In the genomic region with DNA sequence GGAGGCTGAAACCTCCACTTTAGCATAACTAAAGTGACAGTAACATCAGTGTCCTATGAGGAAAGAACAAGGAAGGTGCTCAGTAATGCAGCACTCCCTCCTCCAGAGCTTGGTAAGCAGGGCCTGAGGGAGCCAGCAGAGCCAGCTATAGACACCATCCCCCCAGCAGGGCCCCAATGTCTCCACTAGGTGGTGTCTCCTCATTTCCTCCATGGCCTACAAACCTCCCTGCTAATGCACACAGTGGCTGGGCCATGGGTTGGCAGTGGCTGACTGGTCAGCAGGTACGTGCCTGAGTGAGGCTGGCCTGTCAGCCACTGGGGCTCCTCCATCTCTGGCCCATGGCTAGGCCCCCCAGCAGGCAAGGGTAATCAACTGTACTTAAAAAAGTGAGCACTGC, we compare ENCODE assay signal across 8 cellular contexts. TPM values are rescaled to one million over a fixed set of nuclear protein-coding genes. Genes with fewer than 3 reads are reported as not detected.
DNase-seq lines count a peak whose midpoint lies in the region; ATAC-seq and TF ChIP-seq lines count a peak whose summit lies in the region.

No MANE protein-coding gene starts in this region.

- TF ChIP-seq CTCF in kidney epithelial cell (IDR thresholded peaks at IDR 0.05; ENCODE audit: insufficient read depth, low read length, poor library complexity, severe bottlenecking): peak; percentile 55

- no peaks in the 10 kb centered on the region for H3K27me3 ChIP-seq in kidney epithelial cell (ENCODE audit: control insufficient read depth, insufficient read depth, low read length)

- ATAC-seq in GM19351 (IDR thresholded peaks at IDR 0.05; ENCODE audit: unreplicated experiment) (peak; percentile 60), HG03378 (IDR thresholded peaks at IDR 0.05; ENCODE audit: unreplicated experiment) (peak; percentile 40), SK-N-SH treated with all-trans-retinoic acid at 6 μM for 48 hours (peak; percentile 97)

- H3K36me3 ChIP-seq in kidney epithelial cell (ENCODE audit: control insufficient read depth, insufficient read depth, low read length): peaks cover 1% of the 10 kb centered on the region

- DNase-seq in DMS153 (lab: John Stamatoyannopoulos, UW) (peak; percentile 2), astrocyte of the hippocampus (ENCODE audit: low read depth, low spot score) (peak; percentile 42), kidney epithelial cell (ENCODE audit: low read depth) (no peak), NCI-H146 (lab: John Stamatoyannopoulos, UW) (no peak)
- DNase-seq in stimulated activated naive CD4-positive, alpha-beta T cell (lab: John Stamatoyannopoulos, UW): peak in 4 of 6 experiments; percentile 3 to 17 (median 12)

- H3K4me3 ChIP-seq in kidney epithelial cell (ENCODE audit: low read depth, low read length): no peak overlapping the region

TF ChIP-seq in SK-N-SH treated with all-trans-retinoic acid at 6 μM for 48 hours, 23 proteins besides CTCF, POLR2A, EP300 and RAD21:
- TF ChIP-seq ISL1 (CRISPR knock-in tag; IDR thresholded peaks at IDR 0.05): no peak
- no peak for TF ChIP-seq TCF4 (CRISPR knock-in tag; IDR thresholded peaks at IDR 0.05; ENCODE audit: borderline replicate concordance)
- no peak for TF ChIP-seq RARB (CRISPR knock-in tag; IDR thresholded peaks at IDR 0.05)
- TF ChIP-seq GLIS3 (CRISPR knock-in tag; IDR thresholded peaks at IDR 0.05): no peak
- TF ChIP-seq PPARA (CRISPR knock-in tag; IDR thresholded peaks at IDR 0.05; ENCODE audit: borderline replicate concordance): no peak
- no peak for TF ChIP-seq ZFP30 (CRISPR knock-in tag; IDR thresholded peaks at IDR 0.05)
- TF ChIP-seq, protein P1, sequence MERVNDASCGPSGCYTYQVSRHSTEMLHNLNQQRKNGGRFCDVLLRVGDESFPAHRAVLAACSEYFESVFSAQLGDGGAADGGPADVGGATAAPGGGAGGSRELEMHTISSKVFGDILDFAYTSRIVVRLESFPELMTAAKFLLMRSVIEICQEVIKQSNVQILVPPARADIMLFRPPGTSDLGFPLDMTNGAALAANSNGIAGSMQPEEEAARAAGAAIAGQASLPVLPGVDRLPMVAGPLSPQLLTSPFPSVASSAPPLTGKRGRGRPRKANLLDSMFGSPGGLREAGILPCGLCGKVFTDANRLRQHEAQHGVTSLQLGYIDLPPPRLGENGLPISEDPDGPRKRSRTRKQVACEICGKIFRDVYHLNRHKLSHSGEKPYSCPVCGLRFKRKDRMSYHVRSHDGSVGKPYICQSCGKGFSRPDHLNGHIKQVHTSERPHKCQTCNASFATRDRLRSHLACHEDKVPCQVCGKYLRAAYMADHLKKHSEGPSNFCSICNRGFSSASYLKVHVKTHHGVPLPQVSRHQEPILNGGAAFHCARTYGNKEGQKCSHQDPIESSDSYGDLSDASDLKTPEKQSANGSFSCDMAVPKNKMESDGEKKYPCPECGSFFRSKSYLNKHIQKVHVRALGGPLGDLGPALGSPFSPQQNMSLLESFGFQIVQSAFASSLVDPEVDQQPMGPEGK (CRISPR knock-in tag; IDR thresholded peaks at IDR 0.05; ENCODE audit: borderline replicate concordance): no peak
TF ChIP-seq in SK-N-SH treated with all-trans-retinoic acid at 6 μM for 48 hours: peak in this region for 0.

RNA-seq across cellular contexts. Expression of a gene that starts 13.6 kb away (rescaled TPM):
- total RNA-seq in kidney epithelial cell: 22.0 and 38.4 TPM in 2 replicates

RNA-seq across cellular contexts. Expression of a gene that starts 47.4 kb away (rescaled TPM):
- 21.1 and 23.9 TPM in 2 replicates for total RNA-seq in kidney epithelial cell

Comparison
In these comparisons a context has a peak if more than half of its experiments do, and no peak if none do; other contexts are left out.
1. DNase-seq: peak in DMS153 (single experiment), astrocyte of the hippocampus (single experiment) and stimulated activated naive CD4-positive, alpha-beta T cell (4 of 6); none in kidney epithelial cell (single experiment) and NCI-H146 (single experiment).
2. ATAC-seq: peak in every context shown above with its lines; median percentile 97 in SK-N-SH treated with all-trans-retinoic acid at 6 μM for 48 hours; 60 in GM19351; 40 in HG03378.